Comparison of ENCODE assay signal across 10 cellular contexts in genomic region chr13:51107996-51108395, GRCh38. TPM values are rescaled to one million over a fixed set of nuclear protein-coding genes. Genes with fewer than 3 reads are reported as not detected.
"Had no signal": no experiment of that assay in that cellular context is flagged by ENCODE, and none has a peak within 500 bp of the region (broad histone marks: within the 10 kb centered on the region; RNA-seq: fewer than 3 reads in every experiment).

No MANE protein-coding gene starts in this region.

- H3K36me3 ChIP-seq: HAP-1 had no signal

- H3K27ac ChIP-seq: GM23248, HL-60 had no signal

- DNase-seq: GM23248, GOT3, H7, IMR-90, KG1 had no signal

- H3K9me3 ChIP-seq: HAP-1 had no signal

- H3K4me3 ChIP-seq: GM23248, HAP-1, K562 had no signal

- H3K4me1 ChIP-seq: HAP-1 had no signal

RNA-seq across cellular contexts. Expression of gene C13orf42, which starts 3.1 kb away (rescaled TPM):
- total RNA-seq: GM23248, H4, HT1080, IMR-90 had no signal
